In genomic region chr10:123165445-123166072, GRCh38 we compare ENCODE assay signal across 19 cellular contexts. TPM values are rescaled to one million over a fixed set of nuclear protein-coding genes. Genes with fewer than 3 reads are reported as not detected.
DNase-seq lines count a peak whose midpoint lies in the region; ATAC-seq and TF ChIP-seq lines count a peak whose summit lies in the region.
"Had no signal": no experiment of that assay in that cellular context is flagged by ENCODE, and none has a peak within 500 bp of the region (broad histone marks: within the 10 kb centered on the region; RNA-seq: fewer than 3 reads in every experiment).

No MANE protein-coding gene starts in this region.

- H3K4me3 ChIP-seq in brain microvascular endothelial cell (ENCODE audit: low read depth, low read length) (no peak overlapping the region), left ventricle myocardium inferior (no peak overlapping the region)
- H3K4me3 ChIP-seq: colonic mucosa, heart left ventricle had no signal

- H3K27ac ChIP-seq in brain microvascular endothelial cell (no peak overlapping the region), left ventricle myocardium inferior (replicated peaks) (no peak overlapping the region)
- H3K27ac ChIP-seq: colonic mucosa, heart left ventricle had no signal

- in situ Hi-C loops in brain microvascular endothelial cell (cut with HindIII; ENCODE audit: low pct_ligation_motif_present, low sequenced_read_pairs): no loop called here

- H3K27ac Mint-ChIP-seq in natural killer cell: peak overlapping the region; percentile 23 to 52
- no peak overlapping the region for H3K27ac Mint-ChIP-seq in natural killer cell treated with Interleukin-12 subunit alpha and Interleukin-12 subunit beta and Interleukin-15 and Interleukin-18, amount 100 ng/mL, for 72 hours
- no peak overlapping the region for H3K27ac Mint-ChIP-seq in activated CD4-positive, alpha-beta T cell treated with anti-CD3 and anti-CD28 coated beads, Interleukin-2, amount 10 ng/mL, durations not matched to agents 7 days and 5 days
- H3K27ac Mint-ChIP-seq: activated CD4-positive, alpha-beta T cell treated with anti-CD3 and anti-CD28 coated beads for 36 hours; T-helper 1 cell treated with Interleukin-12 subunit alpha and Interleukin-12 subunit beta and Interleukin-4 antibody, amounts not matched to agents 30 μg/mL and 1 μg/mL, for 36 hours had no signal

- peaks cover 40% of the 10 kb centered on the region for H3K36me3 ChIP-seq in brain microvascular endothelial cell (replicated peaks)
- H3K36me3 ChIP-seq in left ventricle myocardium inferior: peaks cover 72% of the 10 kb centered on the region

- H3K27me3 Mint-ChIP-seq in natural killer cell (ENCODE audit: low read depth in 2 of 2): no peaks in the 10 kb centered on the region
- no peaks in the 10 kb centered on the region for H3K27me3 Mint-ChIP-seq in natural killer cell treated with Interleukin-12 subunit alpha and Interleukin-12 subunit beta and Interleukin-15 and Interleukin-18, amount 100 ng/mL, for 72 hours
- no peaks in the 10 kb centered on the region for H3K27me3 Mint-ChIP-seq in activated CD4-positive, alpha-beta T cell treated with anti-CD3 and anti-CD28 coated beads, Interleukin-2, amount 10 ng/mL, durations not matched to agents 7 days and 5 days
- H3K27me3 Mint-ChIP-seq: activated CD4-positive, alpha-beta T cell treated with anti-CD3 and anti-CD28 coated beads for 36 hours had no signal

- CTCF ChIA-PET in activated CD4-positive, alpha-beta T cell treated with anti-CD3 and anti-CD28 coated beads, Interleukin-2, amount 10 ng/mL, durations not matched to agents 7 days and 5 days (lab: Charles Lee): no interaction called here

- POLR2A ChIA-PET in activated CD4-positive, alpha-beta T cell treated with anti-CD3 and anti-CD28 coated beads, Interleukin-2, amount 10 ng/mL, durations not matched to agents 7 days and 5 days (lab: Charles Lee): no interaction called here

- DNase-seq in natural killer cell: no peak
- DNase-seq in natural killer cell treated with Interleukin-12 subunit alpha and Interleukin-12 subunit beta and Interleukin-15 and Interleukin-18, amount 100 ng/mL, for 72 hours (ENCODE audit: low spot score): no peak
- DNase-seq in NCI-H1436 treated with DMSO at 0.1 percent for 48 hours (lab: John Stamatoyannopoulos, UW): peak; percentile 62
- DNase-seq in brain microvascular endothelial cell: no peak
- no peak for DNase-seq in activated CD4-positive, alpha-beta T cell treated with anti-CD3 and anti-CD28 coated beads, Interleukin-2, amount 10 ng/mL, durations not matched to agents 7 days and 5 days
- no peak for DNase-seq in left ventricle myocardium inferior
- no peak for DNase-seq in stimulated activated CD4-positive, alpha-beta T cell treated with anti-CD3 and anti-CD28 coated beads, Interleukin-1b, Interleukin-23, amount 100 ng/mL, for 48 hours
- DNase-seq: activated CD4-positive, alpha-beta T cell treated with anti-CD3 and anti-CD28 coated beads for 36 hours; activated T-cell treated with anti-CD3 and anti-CD28 coated beads, Interleukin-2, amount 50 U/mL, for 4 hours; AML-193; colonic mucosa; heart left ventricle; midbrain; NCI-H446 treated with DMSO at 0.1 percent for 48 hours; substantia nigra had no signal

- H3K27me3 ChIP-seq in brain microvascular endothelial cell (replicated peaks) (no peaks in the 10 kb centered on the region), left ventricle myocardium inferior (ENCODE audit: low read depth) (no peaks in the 10 kb centered on the region)
- H3K27me3 ChIP-seq: colonic mucosa, heart left ventricle had no signal

- no peaks in the 10 kb centered on the region for H3K4me1 ChIP-seq in left ventricle myocardium inferior
- H3K4me1 ChIP-seq: colonic mucosa had no signal

- no peaks in the 10 kb centered on the region for H3K9me3 Mint-ChIP-seq in natural killer cell
- H3K9me3 Mint-ChIP-seq in natural killer cell treated with Interleukin-12 subunit alpha and Interleukin-12 subunit beta and Interleukin-15 and Interleukin-18, amount 100 ng/mL, for 72 hours: no peaks in the 10 kb centered on the region
- no peaks in the 10 kb centered on the region for H3K9me3 Mint-ChIP-seq in activated CD4-positive, alpha-beta T cell treated with anti-CD3 and anti-CD28 coated beads, Interleukin-2, amount 10 ng/mL, durations not matched to agents 7 days and 5 days
- H3K9me3 Mint-ChIP-seq: activated T-cell treated with anti-CD3 and anti-CD28 coated beads, Interleukin-2, amount 50 U/mL, for 4 hours; T-helper 1 cell treated with Interleukin-12 subunit alpha and Interleukin-12 subunit beta and Interleukin-4 antibody, amounts not matched to agents 30 μg/mL and 1 μg/mL, for 36 hours had no signal

- H3K9me3 ChIP-seq in left ventricle myocardium inferior (replicated peaks): no peaks in the 10 kb centered on the region
- H3K9me3 ChIP-seq: colonic mucosa, heart left ventricle had no signal

- no peak for TF ChIP-seq CTCF in natural killer cell (IDR thresholded peaks at IDR 0.05)
- peak; percentile 23 for TF ChIP-seq CTCF in brain microvascular endothelial cell (IDR thresholded peaks at IDR 0.05; ENCODE audit: low read depth, low read length, missing control alignments)
- TF ChIP-seq CTCF in left ventricle myocardium inferior (IDR thresholded peaks at IDR 0.05; ENCODE audit: borderline replicate concordance): no peak

- H3K4me1 Mint-ChIP-seq in natural killer cell: peaks cover 16 to 29% of the 10 kb centered on the region in 2 donors
- peaks cover 10 to 20% of the 10 kb centered on the region in 2 donors for H3K4me1 Mint-ChIP-seq in natural killer cell treated with Interleukin-12 subunit alpha and Interleukin-12 subunit beta and Interleukin-15 and Interleukin-18, amount 100 ng/mL, for 72 hours (ENCODE audit: low read depth in 2 of 2)
- H3K4me1 Mint-ChIP-seq in activated CD4-positive, alpha-beta T cell treated with anti-CD3 and anti-CD28 coated beads, Interleukin-2, amount 10 ng/mL, durations not matched to agents 7 days and 5 days: peaks cover 26% of the 10 kb centered on the region

- no peak for ATAC-seq in natural killer cell
- no peak for ATAC-seq in natural killer cell treated with Interleukin-12 subunit alpha and Interleukin-12 subunit beta and Interleukin-15 and Interleukin-18, amount 100 ng/mL, for 72 hours
- no peak for ATAC-seq in GM18519 (IDR thresholded peaks at IDR 0.05; ENCODE audit: low FRiP score, unreplicated experiment)
- ATAC-seq: activated CD4-positive, alpha-beta T cell treated with anti-CD3 and anti-CD28 coated beads for 36 hours; activated T-cell treated with anti-CD3 and anti-CD28 coated beads, Interleukin-2, amount 50 U/mL, for 4 hours; esophagus mucosa; heart left ventricle had no signal

- no peak overlapping the region for H3K4me3 Mint-ChIP-seq in natural killer cell
- no peak overlapping the region for H3K4me3 Mint-ChIP-seq in natural killer cell treated with Interleukin-12 subunit alpha and Interleukin-12 subunit beta and Interleukin-15 and Interleukin-18, amount 100 ng/mL, for 72 hours
- no peak overlapping the region for H3K4me3 Mint-ChIP-seq in activated CD4-positive, alpha-beta T cell treated with anti-CD3 and anti-CD28 coated beads, Interleukin-2, amount 10 ng/mL, durations not matched to agents 7 days and 5 days
- H3K4me3 Mint-ChIP-seq: activated CD4-positive, alpha-beta T cell treated with anti-CD3 and anti-CD28 coated beads for 36 hours; activated T-cell treated with anti-CD3 and anti-CD28 coated beads, Interleukin-2, amount 50 U/mL, for 4 hours; T-helper 1 cell treated with Interleukin-12 subunit alpha and Interleukin-12 subunit beta and Interleukin-4 antibody, amounts not matched to agents 30 μg/mL and 1 μg/mL, for 36 hours had no signal

- intact Hi-C loops in natural killer cell (cut with micrococcal nuclease) (no loop called here), left ventricle myocardium inferior (cut with micrococcal nuclease) (no loop called here)

- H3K36me3 Mint-ChIP-seq in natural killer cell: peaks cover 6% of the 10 kb centered on the region
- H3K36me3 Mint-ChIP-seq in natural killer cell treated with Interleukin-12 subunit alpha and Interleukin-12 subunit beta and Interleukin-15 and Interleukin-18, amount 100 ng/mL, for 72 hours: peaks cover 27% of the 10 kb centered on the region
- H3K36me3 Mint-ChIP-seq in activated CD4-positive, alpha-beta T cell treated with anti-CD3 and anti-CD28 coated beads, Interleukin-2, amount 10 ng/mL, durations not matched to agents 7 days and 5 days (ENCODE audit: low read depth): peaks cover 74% of the 10 kb centered on the region

RNA-seq across cellular contexts. Expression of gene BUB3, which starts 11.4 kb away (rescaled TPM):
- 100 to 1,000 TPM; 122 to 145 (median 125) TPM for total RNA-seq in natural killer cell
- 100 to 1,000 TPM; 163 to 226 TPM for total RNA-seq in natural killer cell treated with Interleukin-12 subunit alpha and Interleukin-12 subunit beta and Interleukin-15 and Interleukin-18, amount 100 ng/mL, for 72 hours
- 100 to 1,000 TPM; 224 to 255 TPM for total RNA-seq in activated CD4-positive, alpha-beta T cell treated with anti-CD3 and anti-CD28 coated beads, Interleukin-2, amount 10 ng/mL, durations not matched to agents 7 days and 5 days
- total RNA-seq in left ventricle myocardium inferior: 33.5 TPM

RNA-seq across cellular contexts. Expression of gene HMX2, which starts 17.6 kb away (rescaled TPM):
- total RNA-seq in natural killer cell (not detected), left ventricle myocardium inferior (not detected)
- total RNA-seq in natural killer cell treated with Interleukin-12 subunit alpha and Interleukin-12 subunit beta and Interleukin-15 and Interleukin-18, amount 100 ng/mL, for 72 hours: not detected
- not detected for total RNA-seq in activated CD4-positive, alpha-beta T cell treated with anti-CD3 and anti-CD28 coated beads, Interleukin-2, amount 10 ng/mL, durations not matched to agents 7 days and 5 days
- total RNA-seq: esophagus mucosa, heart left ventricle, RPMI7951 had no signal

RNA-seq across cellular contexts. Expression of gene HMX3, which starts 29.8 kb away (rescaled TPM):
- total RNA-seq in natural killer cell (under 1 TPM in 1 of 3 donors, not detected in 2; 0.33 TPM), left ventricle myocardium inferior (not detected)
- not detected for total RNA-seq in natural killer cell treated with Interleukin-12 subunit alpha and Interleukin-12 subunit beta and Interleukin-15 and Interleukin-18, amount 100 ng/mL, for 72 hours
- not detected for total RNA-seq in activated CD4-positive, alpha-beta T cell treated with anti-CD3 and anti-CD28 coated beads, Interleukin-2, amount 10 ng/mL, durations not matched to agents 7 days and 5 days
- total RNA-seq: activated CD4-positive, alpha-beta T cell treated with anti-CD3 and anti-CD28 coated beads for 36 hours; esophagus mucosa; RPMI7951 had no signal

Comparison
In these comparisons a context has a peak if more than half of its experiments do, and no peak if none do; other contexts are left out.
1. H3K27ac Mint-ChIP-seq: peak in natural killer cell (2 of 2); none in natural killer cell treated with Interleukin-12 subunit alpha and Interleukin-12 subunit beta and Interleukin-15 and Interleukin-18, amount 100 ng/mL, for 72 hours (0 of 2) and activated CD4-positive, alpha-beta T cell treated with anti-CD3 and anti-CD28 coated beads, Interleukin-2, amount 10 ng/mL, durations not matched to agents 7 days and 5 days (single experiment).